In the genomic region with DNA sequence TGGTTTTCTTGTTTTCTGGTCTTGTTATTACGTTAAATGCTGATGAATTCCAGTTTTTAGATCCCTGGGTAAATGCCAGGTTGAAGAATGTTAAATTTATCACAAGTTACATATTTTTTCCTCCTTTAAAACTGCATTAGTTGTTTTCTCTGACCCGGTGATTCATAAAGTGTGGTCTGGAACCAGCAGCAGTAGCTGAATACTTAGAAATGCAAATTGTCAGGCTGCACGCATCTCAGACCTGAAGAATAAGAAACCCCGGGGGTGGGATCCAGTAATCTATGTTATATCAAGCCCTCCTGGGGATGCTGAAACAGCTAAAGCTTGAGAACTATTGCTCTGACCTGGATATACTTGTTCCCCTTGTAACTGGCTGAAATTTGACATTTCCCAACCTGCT, we compare ENCODE assay signal across 11 cellular contexts.
DNase-seq lines count a peak whose midpoint lies in the region; ATAC-seq and TF ChIP-seq lines count a peak whose summit lies in the region.
"Had no signal": no experiment of that assay in that cellular context is flagged by ENCODE, and none has a peak within 500 bp of the region (broad histone marks: within the 10 kb centered on the region; RNA-seq: fewer than 3 reads in every experiment).

No MANE protein-coding gene starts in this region.

- TF ChIP-seq POLR2A in transverse colon (IDR thresholded peaks at IDR 0.05), result no peak

- no peak for TF ChIP-seq EP300 in transverse colon (IDR thresholded peaks at IDR 0.05; ENCODE audit: low read depth)

- intact Hi-C loops in OCI-LY7 (cut with micrococcal nuclease; ENCODE audit: unreplicated experiment) (no loop called here), right cardiac atrium (cut with DNase I) (no loop called here), transverse colon (cut with DNase I; ENCODE audit: low total_unique reads) (no loop called here)

- H3K36me3 ChIP-seq in OCI-LY7 (ENCODE audit: insufficient read depth, low read length) (no peaks in the 10 kb centered on the region), transverse colon (no peaks in the 10 kb centered on the region)
- H3K36me3 ChIP-seq: spleen, tibial nerve had no signal

- BruUV-seq in OCI-LY7 (replicated peaks; lab: Mats Ljungman, UMichigan), result no TSS peak

- CTCF ChIA-PET in OCI-LY7 (lab: Charles Lee; ENCODE audit: unreplicated experiment), result no interaction called here

- H3K4me1 ChIP-seq in OCI-LY7 (ENCODE audit: insufficient read depth, low read length, poor library complexity, severe bottlenecking) (peaks cover 10% of the 10 kb centered on the region), right cardiac atrium (ENCODE audit: control insufficient read depth, insufficient read depth, low read length) (no peaks in the 10 kb centered on the region), transverse colon (no peaks in the 10 kb centered on the region)
- H3K4me1 ChIP-seq: spleen had no signal

- no peak overlapping the region for H3K4me3 ChIP-seq in OCI-LY7 (ENCODE audit: low read depth, low read length, poor library complexity, severe bottlenecking)
- H3K4me3 ChIP-seq in right cardiac atrium (ENCODE audit: low read length), result no peak overlapping the region
- H3K4me3 ChIP-seq in transverse colon, result no peak overlapping the region
- H3K4me3 ChIP-seq: spleen, tibial nerve had no signal

- H3K27me3 ChIP-seq in right cardiac atrium (ENCODE audit: control insufficient read depth, insufficient read depth) (no peaks in the 10 kb centered on the region), transverse colon (no peaks in the 10 kb centered on the region)
- H3K27me3 ChIP-seq: tibial nerve had no signal

- no peak for DNase-seq in OCI-LY7 (ENCODE audit: low spot score)
- DNase-seq in right cardiac atrium, result no peak
- DNase-seq in transverse colon, result no peak
- no peak for DNase-seq in mesenteric fat pad (ENCODE audit: low spot score)
- DNase-seq in SHP77 (lab: John Stamatoyannopoulos, UW), result no peak
- DNase-seq: activated CD4-positive, alpha-beta T cell treated with anti-CD3 and anti-CD28 coated beads, Interleukin-2, amount 50 U/mL, for 48 hours; spleen had no signal

- no peaks in the 10 kb centered on the region for H4K20me1 ChIP-seq in OCI-LY7 (ENCODE audit: insufficient read depth, low read length)

- no peaks in the 10 kb centered on the region for H3K9me2 ChIP-seq in OCI-LY7 (ENCODE audit: insufficient read depth, low read length)

- TF ChIP-seq CTCF in OCI-LY7 (conservative IDR thresholded peaks at IDR 0.05; ENCODE audit: low read length), result no peak
- no peak for TF ChIP-seq CTCF in transverse colon (IDR thresholded peaks at IDR 0.05)

- no peaks in the 10 kb centered on the region for H3K9me3 ChIP-seq in OCI-LY7 (ENCODE audit: low read length)
- H3K9me3 ChIP-seq in right cardiac atrium (ENCODE audit: control insufficient read depth, low read length), result no peaks in the 10 kb centered on the region
- no peaks in the 10 kb centered on the region for H3K9me3 ChIP-seq in transverse colon
- H3K9me3 ChIP-seq: spleen, tibial nerve had no signal

- ATAC-seq in GM18499 (IDR thresholded peaks at IDR 0.05; ENCODE audit: insufficient read depth, unreplicated experiment) (peak; percentile 74), GM19467 (IDR thresholded peaks at IDR 0.05; ENCODE audit: unreplicated experiment) (peak; percentile 73), HG03060 (IDR thresholded peaks at IDR 0.05; ENCODE audit: low read depth, unreplicated experiment) (peak; percentile 62), right cardiac atrium (no peak)

- POLR2A ChIA-PET in OCI-LY7 (lab: Charles Lee), result interaction anchor here (0.9 to 1.4 kb wide), 3 partner anchors 10 to 35 kb away, joined by 3 to 4 read pairs (median 3); no protein-coding TSS in a partner anchor

- 54% methylated on average over 4 of the region's 4 CpGs for WGBS in right cardiac atrium
- 54 to 61% methylated on average over 3 to 4 of the region's 4 CpGs for WGBS in transverse colon (ENCODE audit: low coverage in 1 of 2), 2 donors

- in situ Hi-C loops in transverse colon (cut with MboI; ENCODE audit: low pct_ligation_motif_present in 1 of 4, low pct_unique_long_range_greater_than_20kb in 1 of 4, low sequenced_read_pairs in 3 of 4), result no loop called here

- no peaks in the 10 kb centered on the region for H3K79me2 ChIP-seq in OCI-LY7 (ENCODE audit: insufficient read depth, low read depth, low read length)

- peak overlapping the region; percentile 29; the same call in 1 of the 2 replicates for H2AFZ ChIP-seq in OCI-LY7 (ENCODE audit: low read length)

- peak overlapping the region; percentile 15; the same call in 1 of the 2 replicates for H3K4me2 ChIP-seq in OCI-LY7 (ENCODE audit: low read length)

- H3K27ac ChIP-seq in OCI-LY7 (ENCODE audit: low read depth, low read length, poor library complexity, severe bottlenecking), result no peak overlapping the region
- no peak overlapping the region for H3K27ac ChIP-seq in right cardiac atrium (ENCODE audit: low read length)
- no peak overlapping the region for H3K27ac ChIP-seq in transverse colon
- H3K27ac ChIP-seq: spleen, tibial nerve had no signal

Comparison
In these comparisons a context has a peak if more than half of its experiments do, and no peak if none do; other contexts are left out.
1. ATAC-seq: peak in GM18499 (single experiment), GM19467 (single experiment) and HG03060 (single experiment); none in right cardiac atrium (0 of 2).